In genomic region chr19:44722131-44723121, GRCh38 we compare ENCODE assay signal across 1 cellular context.
TF ChIP-seq lines count a peak whose summit lies in the region.

No MANE protein-coding gene starts in this region.

TF ChIP-seq in GM12878, 131 proteins besides CTCF, POLR2A, EP300 and RAD21 (continued from another document and continues in another):
- TF ChIP-seq ETV6 (conservative IDR thresholded peaks at IDR 0.05 in 1 of 2, IDR thresholded peaks at IDR 0.05 in 1 of 2; ENCODE audit: borderline replicate concordance in 1 of 2, low read depth in 1 of 2) (peak in 1 of 2 experiments; percentile 69; a peak in 2 of 4 replicates), ATF2 (IDR thresholded peaks at IDR 0.05; ENCODE audit: low read length) (no peak; the same call in 1 of the 2 replicates), E2F8 (IDR thresholded peaks at IDR 0.05; ENCODE audit: low read depth, partially characterized antibody) (no peak), BHLHE40 (IDR thresholded peaks at IDR 0.05; ENCODE audit: borderline replicate concordance in 1 of 2, low read depth in 2 of 2, low read length in 1 of 2) (peak; percentile 56 to 78; a peak in 3 of 4 replicates), SPI1 (IDR thresholded peaks at IDR 0.05; ENCODE audit: borderline replicate concordance, insufficient read depth, low read depth, low read length) (peak; percentile 97), ZSCAN29 (IDR thresholded peaks at IDR 0.05) (no peak), NRF1 (conservative IDR thresholded peaks at IDR 0.05; ENCODE audit: low read depth, low read length) (no peak), MEF2A (IDR thresholded peaks at IDR 0.05; ENCODE audit: insufficient read depth, low read depth, low read length) (no peak), TBL1XR1 (IDR thresholded peaks at IDR 0.05; ENCODE audit: low read depth, low read length) (no peak; the same call in 1 of the 2 replicates), BACH1 (IDR thresholded peaks at IDR 0.05; ENCODE audit: borderline replicate concordance) (no peak; the same call in 1 of the 2 replicates), MAX (IDR thresholded peaks at IDR 0.05; ENCODE audit: low read depth, low read length) (no peak), SREBF1 (IDR thresholded peaks at IDR 0.05; ENCODE audit: low read length) (no peak), TCF12 (IDR thresholded peaks at IDR 0.05; ENCODE audit: low read depth, low read length) (0 out of 2 replicates have a peak, but pooled peaks have one; percentile 38), SUPT20H (IDR thresholded peaks at IDR 0.05; ENCODE audit: borderline replicate concordance, control insufficient read depth, low read depth, low read length) (no peak), SMC3 (IDR thresholded peaks at IDR 0.05; ENCODE audit: borderline replicate concordance, low read length) (0 out of 2 replicates have a peak, but pooled peaks have one; percentile 14), FOXM1 (IDR thresholded peaks at IDR 0.05; ENCODE audit: low read depth, low read length) (peak; percentile 66), TCF3 (IDR thresholded peaks at IDR 0.05; ENCODE audit: borderline replicate concordance, insufficient read depth, low read depth, low read length) (no peak), RUNX3 (IDR thresholded peaks at IDR 0.05; ENCODE audit: low read length) (peak; percentile 97), RCOR1 (conservative IDR thresholded peaks at IDR 0.05; ENCODE audit: low read depth, low read length) (no peak), NKRF (conservative IDR thresholded peaks at IDR 0.05) (no peak; the same call in 1 of the 2 replicates), POLR2AphosphoS5 (IDR thresholded peaks at IDR 0.05; ENCODE audit: low read length) (no peak), MXI1 (IDR thresholded peaks at IDR 0.05; ENCODE audit: low read depth, low read length) (0 out of 2 replicates have a peak, but pooled peaks have one; percentile 62), IRF3 (IDR thresholded peaks at IDR 0.05) (no peak), CHD1 (IDR thresholded peaks at IDR 0.05; ENCODE audit: low read depth, low read length) (no peak), YY1 (IDR thresholded peaks at IDR 0.05; ENCODE audit: low read depth, low read length) (peak; percentile 27; the same call in 1 of the 2 replicates), USF1 (IDR thresholded peaks at IDR 0.05; ENCODE audit: borderline replicate concordance, extremely low read length, insufficient read depth, low read depth, low read length) (no peak), MYC (IDR thresholded peaks at IDR 0.05; ENCODE audit: insufficient read depth, insufficient read length, insufficient replicate concordance, low read length, severe bottlenecking) (no peak), ATF7 (IDR thresholded peaks at IDR 0.05; ENCODE audit: low read depth) (0 out of 2 replicates have a peak, but pooled peaks have one; percentile 26), RELA (IDR thresholded peaks at IDR 0.05; ENCODE audit: borderline replicate concordance, partially characterized antibody) (peak; percentile 88), POLR2AphosphoS2 (IDR thresholded peaks at IDR 0.05; ENCODE audit: low read depth, low read length) (no peak), YBX1 (IDR thresholded peaks at IDR 0.05) (no peak), MYB (IDR thresholded peaks at IDR 0.05; ENCODE audit: borderline replicate concordance, low read depth, low read length) (0 out of 2 replicates have a peak, but pooled peaks have one; percentile 34), STAT1 (conservative IDR thresholded peaks at IDR 0.05) (no peak), IKZF1 (conservative IDR thresholded peaks at IDR 0.05) (peak; percentile 99), NFIC (IDR thresholded peaks at IDR 0.05; ENCODE audit: low read depth, low read length) (peak; percentile 84), CEBPB (IDR thresholded peaks at IDR 0.05; ENCODE audit: borderline replicate concordance in 1 of 2, low read depth in 2 of 2, low read length in 2 of 2) (no peak), PKNOX1 (IDR thresholded peaks at IDR 0.05) (no peak), PAX5 (IDR thresholded peaks at IDR 0.05; ENCODE audit: borderline replicate concordance, low read depth, low read length) (peak; percentile 52; the same call in 1 of the 2 replicates), SUZ12 (IDR thresholded peaks at IDR 0.05; ENCODE audit: unreplicated experiment) (no peak), SIN3A (IDR thresholded peaks at IDR 0.05; ENCODE audit: low read depth, low read length) (no peak), EGR1 (IDR thresholded peaks at IDR 0.05; ENCODE audit: borderline replicate concordance in 1 of 2, low read depth in 2 of 2, low read length in 2 of 2) (peak in 1 of 2 experiments; percentile 64; a peak in 1 of 3 replicates), FOS (IDR thresholded peaks at IDR 0.05; ENCODE audit: borderline replicate concordance, extremely low read depth, insufficient read length) (no peak), ZNF24 (IDR thresholded peaks at IDR 0.05) (peak; percentile 12; the same call in 1 of the 2 replicates), IRF5 (IDR thresholded peaks at IDR 0.05; ENCODE audit: borderline replicate concordance) (no peak), ZBTB33 (IDR thresholded peaks at IDR 0.05) (no peak), RAD51 (IDR thresholded peaks at IDR 0.05) (no peak), BRCA1 (IDR thresholded peaks at IDR 0.05; ENCODE audit: low read depth, low read length) (no peak), ZNF274 (IDR thresholded peaks at IDR 0.05; ENCODE audit: insufficient read depth, insufficient read length) (no peak), MEF2B (IDR thresholded peaks at IDR 0.05; ENCODE audit: partially characterized antibody, poor library complexity, severe bottlenecking) (peak; percentile 45), POU2F2 (IDR thresholded peaks at IDR 0.05; ENCODE audit: borderline replicate concordance, low read depth, low read length) (no peak), GATAD2B (conservative IDR thresholded peaks at IDR 0.05; ENCODE audit: low read depth) (peak; percentile 89), NFXL1 (IDR thresholded peaks at IDR 0.05; ENCODE audit: borderline replicate concordance) (no peak), PBX3 (IDR thresholded peaks at IDR 0.05; ENCODE audit: insufficient replicate concordance, low read depth, low read length) (no peak), KDM1A (IDR thresholded peaks at IDR 0.05; ENCODE audit: borderline replicate concordance) (no peak), ATF3 (IDR thresholded peaks at IDR 0.05; ENCODE audit: borderline replicate concordance, extremely low read depth, low read depth, low read length) (no peak)
